35 cellular contexts compared by ENCODE assay signal in genomic region chr9:82780017-82780416, GRCh38.
"Had no signal": no experiment of that assay in that cellular context is flagged by ENCODE, and none has a peak within 500 bp of the region (broad histone marks: within the 10 kb centered on the region; RNA-seq: fewer than 3 reads in every experiment).

No MANE protein-coding gene starts in this region.

- H3K36me3 ChIP-seq: MG63 had no signal

- H3K27me3 ChIP-seq: MG63 had no signal

- H3K9me3 ChIP-seq: MG63 had no signal

- DNase-seq: Karpas-422, Kasumi-1, MG63, MM.1S, MV-4-11, NCI-H1048, NCI-H1092, NCI-H1092 treated with DMSO at 0.1 percent for 48 hours, NCI-H1105, NCI-H1105 treated with DMSO at 0.1 percent for 48 hours, NCI-H1417, NCI-H1417 treated with DMSO at 0.1 percent for 48 hours, NCI-H1436, NCI-H1436 treated with DMSO at 0.1 percent for 48 hours, NCI-H146, NCI-H1694, NCI-H1694 treated with DMSO at 0.1 percent for 48 hours, NCI-H187, NCI-H187 treated with DMSO at 0.1 percent for 48 hours, NCI-H1930, NCI-H2029, NCI-H2029 treated with DMSO at 0.1 percent for 48 hours, NCI-H2081, NCI-H2081 treated with DMSO at 0.1 percent for 48 hours, NCI-H2107, NCI-H2171, NCI-H2171 treated with DMSO at 0.1 percent for 48 hours, NCI-H2227 treated with DMSO at 0.1 percent for 48 hours, NCI-H226, NCI-H345, NCI-H446, NCI-H446 treated with DMSO at 0.1 percent for 48 hours, NCI-H510A, NCI-H510A treated with DMSO at 0.1 percent for 48 hours, NCI-H524 had no signal

- H3K4me3 ChIP-seq: MG63 had no signal
